Comparison of ENCODE assay signal across 14 cellular contexts in genomic region chr10:113858541-113858940, GRCh38. TPM values are rescaled to one million over a fixed set of nuclear protein-coding genes. Genes with fewer than 3 reads are reported as not detected.
DNase-seq lines count a peak whose midpoint lies in the region; ATAC-seq and TF ChIP-seq lines count a peak whose summit lies in the region.
"Had no signal": no experiment of that assay in that cellular context is flagged by ENCODE, and none has a peak within 500 bp of the region (broad histone marks: within the 10 kb centered on the region; RNA-seq: fewer than 3 reads in every experiment).

No MANE protein-coding gene starts in this region.

- H3K27ac ChIP-seq in breast epithelium = no peak overlapping the region
- peak overlapping the region; percentile 97 for H3K27ac ChIP-seq in VCaP
- H3K27ac ChIP-seq in foreskin keratinocyte = no peak overlapping the region
- H3K27ac ChIP-seq: cardiac muscle cell, RWPE1 had no signal

- POLR2A ChIA-PET in MCF 10A (lab: Yijun Ruan, JAX) = interaction anchor here (0.7 to 2.3 kb wide), 3 partner anchors 9 to 203 kb away, joined by 3 to 10 read pairs (median 6); no protein-coding TSS in a partner anchor
- POLR2A ChIA-PET in activated CD4-positive, alpha-beta T cell treated with anti-CD3 and anti-CD28 coated beads for 36 hours (lab: Charles Lee) = no interaction called here

- H3K9me3 Mint-ChIP-seq in MCF 10A (ENCODE audit: unreplicated experiment) (peaks cover 7% of the 10 kb centered on the region), type B pancreatic cell (peaks cover 9% of the 10 kb centered on the region)
- H3K9me3 Mint-ChIP-seq in activated CD4-positive, alpha-beta T cell treated with anti-CD3 and anti-CD28 coated beads for 36 hours (ENCODE audit: low read depth) = no peaks in the 10 kb centered on the region

- H3K4me3 Mint-ChIP-seq in MCF 10A (ENCODE audit: unreplicated experiment) (peak overlapping the region; percentile 12), type B pancreatic cell (peak overlapping the region; percentile 44)
- H3K4me3 Mint-ChIP-seq in activated CD4-positive, alpha-beta T cell treated with anti-CD3 and anti-CD28 coated beads for 36 hours = no peak overlapping the region
- H3K4me3 Mint-ChIP-seq: activated CD4-positive, alpha-beta memory T cell treated with anti-CD3 and anti-CD28 coated beads for 36 hours had no signal

- CTCF ChIA-PET in MCF 10A (lab: Yijun Ruan, JAX) = interaction anchor here (0.6 to 1.4 kb wide), 2 partner anchors 60 to 215 kb away, joined by 3 to 4 read pairs; no protein-coding TSS in a partner anchor
- CTCF ChIA-PET in activated CD4-positive, alpha-beta T cell treated with anti-CD3 and anti-CD28 coated beads for 36 hours (lab: Charles Lee) = interaction anchor here (0.7 to 1.4 kb wide), 3 partner anchors 9 to 600 kb away, joined by 3 to 5 read pairs (median 4); no protein-coding TSS in a partner anchor

- H3K27me3 Mint-ChIP-seq in MCF 10A (ENCODE audit: insufficient read depth, unreplicated experiment) (no peaks in the 10 kb centered on the region), type B pancreatic cell (no peaks in the 10 kb centered on the region)
- H3K27me3 Mint-ChIP-seq in activated CD4-positive, alpha-beta T cell treated with anti-CD3 and anti-CD28 coated beads for 36 hours = no peaks in the 10 kb centered on the region
- H3K27me3 Mint-ChIP-seq: activated CD4-positive, alpha-beta memory T cell treated with anti-CD3 and anti-CD28 coated beads for 36 hours had no signal

- BruUV-seq in MCF 10A (replicated peaks; lab: Mats Ljungman, UMichigan) = no TSS peak

- no peaks in the 10 kb centered on the region for H3K9me3 ChIP-seq in breast epithelium

- peaks cover 42% of the 10 kb centered on the region for H3K36me3 Mint-ChIP-seq in MCF 10A (ENCODE audit: insufficient read depth, unreplicated experiment)
- peaks cover 31% of the 10 kb centered on the region for H3K36me3 Mint-ChIP-seq in type B pancreatic cell
- H3K36me3 Mint-ChIP-seq in activated CD4-positive, alpha-beta T cell treated with anti-CD3 and anti-CD28 coated beads for 36 hours (ENCODE audit: low read depth) = peaks cover 38% of the 10 kb centered on the region

- intact Hi-C loops in MCF 10A (cut with micrococcal nuclease) = loop anchor here (5.0 kb wide), 1 partner anchor 151 kb away; no protein-coding TSS in a partner anchor
- intact Hi-C loops in breast epithelium (cut with DNase I; ENCODE audit: low total_unique reads) = no loop called here
- intact Hi-C loops in activated CD4-positive, alpha-beta T cell treated with anti-CD3 and anti-CD28 coated beads for 36 hours (cut with DNase I, micrococcal nuclease) = loop anchor here in 1 of 2 experiments (10.0 kb wide), 1 partner anchor 666 kb away; no protein-coding TSS in a partner anchor

- H3K36me3 ChIP-seq in breast epithelium = no peaks in the 10 kb centered on the region

- DNase-seq in MCF 10A (ENCODE audit: unreplicated experiment) = peak; percentile 34
- no peak for DNase-seq in breast epithelium (ENCODE audit: low spot score in 2 of 2)
- DNase-seq in foreskin keratinocyte = peak in 1 of 2 donors; percentile 23
- DNase-seq in type B pancreatic cell (ENCODE audit: extremely low spot score, unreplicated experiment) = no peak
- DNase-seq in activated CD4-positive, alpha-beta T cell treated with anti-CD3 and anti-CD28 coated beads for 36 hours = no peak
- DNase-seq in NCI-H1105 treated with DMSO at 0.1 percent for 48 hours (lab: John Stamatoyannopoulos, UW) = no peak
- DNase-seq: activated CD4-positive, alpha-beta memory T cell treated with anti-CD3 and anti-CD28 coated beads for 36 hours; activated effector memory CD4-positive, alpha-beta T cell treated with anti-CD3 and anti-CD28 coated beads, Interleukin-2, amount 50 U/mL, for 16 hours; NCI-H1436; NCI-H524 treated with DMSO at 0.1 percent for 48 hours had no signal

- peaks cover 11% of the 10 kb centered on the region for H3K4me1 Mint-ChIP-seq in MCF 10A (ENCODE audit: insufficient read depth, unreplicated experiment)
- peaks cover 25% of the 10 kb centered on the region for H3K4me1 Mint-ChIP-seq in type B pancreatic cell (ENCODE audit: unreplicated experiment)
- peaks cover 16% of the 10 kb centered on the region for H3K4me1 Mint-ChIP-seq in activated CD4-positive, alpha-beta T cell treated with anti-CD3 and anti-CD28 coated beads for 36 hours

- TF ChIP-seq CTCF in MCF 10A (IDR thresholded peaks at IDR 0.05; ENCODE audit: unreplicated experiment) (no peak), breast epithelium (IDR thresholded peaks at IDR 0.05) (no peak), VCaP (conservative IDR thresholded peaks at IDR 0.05) (no peak), foreskin keratinocyte (conservative IDR thresholded peaks at IDR 0.05) (no peak), type B pancreatic cell (conservative IDR thresholded peaks at IDR 0.05) (no peak)

- peak; percentile 37 for ATAC-seq in foreskin keratinocyte
- no peak for ATAC-seq in activated CD4-positive, alpha-beta T cell treated with anti-CD3 and anti-CD28 coated beads for 36 hours
- ATAC-seq in HG03025 (IDR thresholded peaks at IDR 0.05; ENCODE audit: low FRiP score, unreplicated experiment) = no peak

- peaks cover 0 to 8% of the 10 kb centered on the region in 2 donors for H3K4me1 ChIP-seq in breast epithelium
- peaks cover 19% of the 10 kb centered on the region for H3K4me1 ChIP-seq in foreskin keratinocyte

- H3K27ac Mint-ChIP-seq in MCF 10A (ENCODE audit: low read depth, unreplicated experiment) (peak overlapping the region; percentile 32), type B pancreatic cell (no peak overlapping the region)
- no peak overlapping the region for H3K27ac Mint-ChIP-seq in activated CD4-positive, alpha-beta T cell treated with anti-CD3 and anti-CD28 coated beads for 36 hours
- H3K27ac Mint-ChIP-seq: activated CD4-positive, alpha-beta memory T cell treated with anti-CD3 and anti-CD28 coated beads for 36 hours had no signal

- no peak for TF ChIP-seq POLR2A in breast epithelium (IDR thresholded peaks at IDR 0.05)

- H3K27me3 ChIP-seq in breast epithelium (no peaks in the 10 kb centered on the region), foreskin keratinocyte (no peaks in the 10 kb centered on the region)
- H3K27me3 ChIP-seq: cardiac muscle cell had no signal

- H3K4me3 ChIP-seq in breast epithelium = no peak overlapping the region
- H3K4me3 ChIP-seq: cardiac muscle cell had no signal

RNA-seq across cellular contexts. Expression of gene NHLRC2, which starts 4.1 kb away (rescaled TPM):
- total RNA-seq in MCF 10A (2022) (39.8 and 40.3 TPM in 2 replicates), breast epithelium (10 to 100 TPM; 36.4 to 84.3 (median 56.0) TPM), foreskin keratinocyte (13.7 and 14.0 TPM in 2 replicates), type B pancreatic cell (ENCODE audit: low replicate concordance) (25.4 and 42.2 TPM in 2 replicates)
- polyA plus RNA-seq in foreskin keratinocyte = 2.0 and 2.8 TPM in 2 replicates
- 10 to 100 TPM; 20.1 to 22.3 TPM for total RNA-seq in activated CD4-positive, alpha-beta T cell treated with anti-CD3 and anti-CD28 coated beads for 36 hours

RNA-seq across cellular contexts. Expression of gene DCLRE1A, which starts 4.7 kb away (rescaled TPM):
- total RNA-seq in MCF 10A (2022) (9.0 and 9.2 TPM in 2 replicates), breast epithelium (1 to 10 TPM; 4.0 to 7.5 (median 4.3) TPM), foreskin keratinocyte (10.1 and 10.6 TPM in 2 replicates), type B pancreatic cell (ENCODE audit: low replicate concordance) (7.3 and 9.2 TPM in 2 replicates)
- polyA plus RNA-seq in foreskin keratinocyte = 3.0 and 3.4 TPM in 2 replicates
- total RNA-seq in activated CD4-positive, alpha-beta T cell treated with anti-CD3 and anti-CD28 coated beads for 36 hours = 10 to 100 TPM; 12.5 to 14.4 TPM
